In genomic region chr5:153352685-153353219, GRCh38 we compare ENCODE assay signal across 10 cellular contexts.
DNase-seq lines count a peak whose midpoint lies in the region; ATAC-seq, FAIRE-seq and TF ChIP-seq lines count a peak whose summit lies in the region.
"Had no signal": no experiment of that assay in that cellular context is flagged by ENCODE, and none has a peak within 500 bp of the region (broad histone marks: within the 10 kb centered on the region; RNA-seq: fewer than 3 reads in every experiment).

No MANE protein-coding gene starts in this region.

- peak overlapping the region; percentile 66 for H3K4me3 Mint-ChIP-seq in activated CD8-positive, alpha-beta T cell treated with anti-CD3 and anti-CD28 coated beads, Interleukin-2, amount 10 ng/mL, durations not matched to agents 7 days and 5 days
- no peak overlapping the region for H3K4me3 Mint-ChIP-seq in chondrocyte (ENCODE audit: unreplicated experiment)

- no peak overlapping the region for H3K4me2 ChIP-seq in HepG2 (ENCODE audit: low read depth, low read length)

- 6% methylated on average over 11 of the region's 11 CpGs for WGBS in HepG2 (ENCODE audit: low lambda C conversion rate)

- no peak overlapping the region for H3K9ac ChIP-seq in HepG2 (ENCODE audit: insufficient read depth, low read depth, low read length)

- DNase-seq in activated CD8-positive, alpha-beta T cell treated with anti-CD3 and anti-CD28 coated beads, Interleukin-2, amount 10 ng/mL, durations not matched to agents 7 days and 5 days = peak; percentile 44
- peak; percentile 14 for DNase-seq in skeletal muscle cell (ENCODE audit: low read depth)
- no peak for DNase-seq in chondrocyte (ENCODE audit: low spot score)
- no peak for DNase-seq in DMS 273 treated with DMSO at 0.1 percent for 48 hours (lab: John Stamatoyannopoulos, UW)
- no peak for DNase-seq in cerebellum (ENCODE audit: low spot score)
- no peak for DNase-seq in HepG2 (ENCODE audit: low spot score)
- DNase-seq: IMR-90 had no signal

- no peak overlapping the region for H3K27ac ChIP-seq in HepG2 (ENCODE audit: extremely low read length, insufficient read depth, low read length)

- ATAC-seq in GM19372 (IDR thresholded peaks at IDR 0.05; ENCODE audit: low read depth, unreplicated experiment) (peak; percentile 55), HG03095 (IDR thresholded peaks at IDR 0.05; ENCODE audit: unreplicated experiment) (peak; percentile 77), HepG2 (no peak)
- peak; percentile 83 for ATAC-seq in activated CD8-positive, alpha-beta T cell treated with anti-CD3 and anti-CD28 coated beads, Interleukin-2, amount 10 ng/mL, durations not matched to agents 7 days and 5 days

- H4K20me1 ChIP-seq in HepG2 (ENCODE audit: insufficient read depth, low read length) = no peaks in the 10 kb centered on the region

- H3K36me3 ChIP-seq in HepG2 (replicated peaks in 1 of 2; ENCODE audit: control insufficient read depth in 1 of 2, insufficient read depth in 2 of 2, low read length in 2 of 2) = no peaks in the 10 kb centered on the region

- no peak for TF ChIP-seq POLR2A in HepG2 (IDR thresholded peaks at IDR 0.05; ENCODE audit: insufficient read depth in 1 of 2, low read depth in 2 of 2, low read length in 2 of 2)

- peaks cover 11% of the 10 kb centered on the region for H3K36me3 Mint-ChIP-seq in activated CD8-positive, alpha-beta T cell treated with anti-CD3 and anti-CD28 coated beads, Interleukin-2, amount 10 ng/mL, durations not matched to agents 7 days and 5 days (ENCODE audit: low read depth)
- no peaks in the 10 kb centered on the region for H3K36me3 Mint-ChIP-seq in chondrocyte (ENCODE audit: low read depth)

- H3K4me1 ChIP-seq in HepG2 (ENCODE audit: insufficient read depth, low read length) = no peaks in the 10 kb centered on the region

- no peaks in the 10 kb centered on the region; a peak in 1 of 5 replicates for H3K27me3 ChIP-seq in HepG2 (ENCODE audit: control insufficient read depth in 1 of 2, insufficient read depth in 2 of 2, low read length in 2 of 2)

- H3K9me3 Mint-ChIP-seq in activated CD8-positive, alpha-beta T cell treated with anti-CD3 and anti-CD28 coated beads, Interleukin-2, amount 10 ng/mL, durations not matched to agents 7 days and 5 days (ENCODE audit: insufficient read depth) = no peaks in the 10 kb centered on the region
- peaks cover 4% of the 10 kb centered on the region for H3K9me3 Mint-ChIP-seq in chondrocyte (ENCODE audit: low read depth)

- H3K79me2 ChIP-seq in HepG2 (ENCODE audit: insufficient read depth, low read length) = no peaks in the 10 kb centered on the region

- in situ Hi-C loops in HepG2 (cut with HindIII; ENCODE audit: extremely low pct_ligation_motif_present, low pct_unique_long_range_greater_than_20kb) = no loop called here

- intact Hi-C loops in HepG2 (cut with micrococcal nuclease; ENCODE audit: unreplicated experiment) = no loop called here

- TF ChIP-seq CTCF in chondrocyte (IDR thresholded peaks at IDR 0.05) (no peak), HepG2 (CRISPR knock-in tag; IDR thresholded peaks at IDR 0.05) (no peak)

- peaks cover 18% of the 10 kb centered on the region for H3K27me3 Mint-ChIP-seq in activated CD8-positive, alpha-beta T cell treated with anti-CD3 and anti-CD28 coated beads, Interleukin-2, amount 10 ng/mL, durations not matched to agents 7 days and 5 days (ENCODE audit: low read depth)
- H3K27me3 Mint-ChIP-seq in chondrocyte (ENCODE audit: low read depth) = peaks cover 26% of the 10 kb centered on the region

- POLR2A ChIA-PET in activated CD8-positive, alpha-beta T cell treated with anti-CD3 and anti-CD28 coated beads, Interleukin-2, amount 10 ng/mL, durations not matched to agents 7 days and 5 days (lab: Charles Lee) = no interaction called here
- POLR2A ChIA-PET in HepG2 (lab: Yijun Ruan, JAX) = no interaction called here

- H2AFZ ChIP-seq in HepG2 (ENCODE audit: low read length) = no peak overlapping the region

- peaks cover 10% of the 10 kb centered on the region for H3K9me3 ChIP-seq in HepG2 (ENCODE audit: low read length)

- H3K4me3 ChIP-seq in skeletal muscle cell (ENCODE audit: low read depth, low read length) (no peak overlapping the region), HepG2 (replicated peaks in 1 of 3; ENCODE audit: insufficient read depth in 1 of 3, low read depth in 2 of 3, low read length in 3 of 3) (no peak overlapping the region)

- no TSS peak for BruUV-seq in HepG2 (replicated peaks; lab: Mats Ljungman, UMichigan)

- CTCF ChIA-PET in activated CD8-positive, alpha-beta T cell treated with anti-CD3 and anti-CD28 coated beads, Interleukin-2, amount 10 ng/mL, durations not matched to agents 7 days and 5 days (lab: Charles Lee) = no interaction called here
- CTCF ChIA-PET in HepG2 (lab: Yijun Ruan, JAX; ENCODE audit: low intra/inter-chr PET ratio, low total read pairs) = no interaction called here

- H3K4me1 Mint-ChIP-seq in activated CD8-positive, alpha-beta T cell treated with anti-CD3 and anti-CD28 coated beads, Interleukin-2, amount 10 ng/mL, durations not matched to agents 7 days and 5 days (ENCODE audit: low read depth) = peaks cover 18% of the 10 kb centered on the region
- no peaks in the 10 kb centered on the region for H3K4me1 Mint-ChIP-seq in chondrocyte (ENCODE audit: low read depth)

- peak overlapping the region; percentile 63 for H3K27ac Mint-ChIP-seq in activated CD8-positive, alpha-beta T cell treated with anti-CD3 and anti-CD28 coated beads, Interleukin-2, amount 10 ng/mL, durations not matched to agents 7 days and 5 days
- no peak overlapping the region for H3K27ac Mint-ChIP-seq in chondrocyte (ENCODE audit: unreplicated experiment)

- TF ChIP-seq RAD21 in HepG2 (CRISPR knock-in tag; IDR thresholded peaks at IDR 0.05) = no peak

- FAIRE-seq in HepG2 (lab: Jason Lieb, UNC) = no peak
- FAIRE-seq: endometrium had no signal

- TF ChIP-seq EP300 in HepG2 (IDR thresholded peaks at IDR 0.05; ENCODE audit: low read depth in 2 of 2, low read length in 2 of 2) (no peak), HepG2 (CRISPR knock-in tag; IDR thresholded peaks at IDR 0.05; ENCODE audit: borderline replicate concordance) (no peak)

TF ChIP-seq in HepG2, 621 proteins besides CTCF, POLR2A, EP300 and RAD21:
- TF ChIP-seq, protein P1, sequence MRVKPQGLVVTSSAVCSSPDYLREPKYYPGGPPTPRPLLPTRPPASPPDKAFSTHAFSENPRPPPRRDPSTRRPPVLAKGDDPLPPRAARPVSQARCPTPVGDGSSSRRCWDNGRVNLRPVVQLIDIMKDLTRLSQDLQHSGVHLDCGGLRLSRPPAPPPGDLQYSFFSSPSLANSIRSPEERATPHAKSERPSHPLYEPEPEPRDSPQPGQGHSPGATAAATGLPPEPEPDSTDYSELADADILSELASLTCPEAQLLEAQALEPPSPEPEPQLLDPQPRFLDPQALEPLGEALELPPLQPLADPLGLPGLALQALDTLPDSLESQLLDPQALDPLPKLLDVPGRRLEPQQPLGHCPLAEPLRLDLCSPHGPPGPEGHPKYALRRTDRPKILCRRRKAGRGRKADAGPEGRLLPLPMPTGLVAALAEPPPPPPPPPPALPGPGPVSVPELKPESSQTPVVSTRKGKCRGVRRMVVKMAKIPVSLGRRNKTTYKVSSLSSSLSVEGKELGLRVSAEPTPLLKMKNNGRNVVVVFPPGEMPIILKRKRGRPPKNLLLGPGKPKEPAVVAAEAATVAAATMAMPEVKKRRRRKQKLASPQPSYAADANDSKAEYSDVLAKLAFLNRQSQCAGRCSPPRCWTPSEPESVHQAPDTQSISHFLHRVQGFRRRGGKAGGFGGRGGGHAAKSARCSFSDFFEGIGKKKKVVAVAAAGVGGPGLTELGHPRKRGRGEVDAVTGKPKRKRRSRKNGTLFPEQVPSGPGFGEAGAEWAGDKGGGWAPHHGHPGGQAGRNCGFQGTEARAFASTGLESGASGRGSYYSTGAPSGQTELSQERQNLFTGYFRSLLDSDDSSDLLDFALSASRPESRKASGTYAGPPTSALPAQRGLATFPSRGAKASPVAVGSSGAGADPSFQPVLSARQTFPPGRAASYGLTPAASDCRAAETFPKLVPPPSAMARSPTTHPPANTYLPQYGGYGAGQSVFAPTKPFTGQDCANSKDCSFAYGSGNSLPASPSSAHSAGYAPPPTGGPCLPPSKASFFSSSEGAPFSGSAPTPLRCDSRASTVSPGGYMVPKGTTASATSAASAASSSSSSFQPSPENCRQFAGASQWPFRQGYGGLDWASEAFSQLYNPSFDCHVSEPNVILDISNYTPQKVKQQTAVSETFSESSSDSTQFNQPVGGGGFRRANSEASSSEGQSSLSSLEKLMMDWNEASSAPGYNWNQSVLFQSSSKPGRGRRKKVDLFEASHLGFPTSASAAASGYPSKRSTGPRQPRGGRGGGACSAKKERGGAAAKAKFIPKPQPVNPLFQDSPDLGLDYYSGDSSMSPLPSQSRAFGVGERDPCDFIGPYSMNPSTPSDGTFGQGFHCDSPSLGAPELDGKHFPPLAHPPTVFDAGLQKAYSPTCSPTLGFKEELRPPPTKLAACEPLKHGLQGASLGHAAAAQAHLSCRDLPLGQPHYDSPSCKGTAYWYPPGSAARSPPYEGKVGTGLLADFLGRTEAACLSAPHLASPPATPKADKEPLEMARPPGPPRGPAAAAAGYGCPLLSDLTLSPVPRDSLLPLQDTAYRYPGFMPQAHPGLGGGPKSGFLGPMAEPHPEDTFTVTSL (CRISPR knock-in tag; IDR thresholded peaks at IDR 0.05; ENCODE audit: borderline replicate concordance) = no peak
- TF ChIP-seq FOXO1 (CRISPR knock-in tag; IDR thresholded peaks at IDR 0.05) (no peak), ZNF816 (CRISPR knock-in tag; IDR thresholded peaks at IDR 0.05; ENCODE audit: borderline replicate concordance) (no peak), AGO1 (IDR thresholded peaks at IDR 0.05; ENCODE audit: low read depth, low read length, poor library complexity, severe bottlenecking) (no peak), NR2F6 (IDR thresholded peaks at IDR 0.05) (no peak), NR2F6 (CRISPR knock-in tag; IDR thresholded peaks at IDR 0.05) (no peak), ZMAT5 (CRISPR knock-in tag; IDR thresholded peaks at IDR 0.05; ENCODE audit: borderline replicate concordance, low read depth) (no peak)
- TF ChIP-seq, protein P2, sequence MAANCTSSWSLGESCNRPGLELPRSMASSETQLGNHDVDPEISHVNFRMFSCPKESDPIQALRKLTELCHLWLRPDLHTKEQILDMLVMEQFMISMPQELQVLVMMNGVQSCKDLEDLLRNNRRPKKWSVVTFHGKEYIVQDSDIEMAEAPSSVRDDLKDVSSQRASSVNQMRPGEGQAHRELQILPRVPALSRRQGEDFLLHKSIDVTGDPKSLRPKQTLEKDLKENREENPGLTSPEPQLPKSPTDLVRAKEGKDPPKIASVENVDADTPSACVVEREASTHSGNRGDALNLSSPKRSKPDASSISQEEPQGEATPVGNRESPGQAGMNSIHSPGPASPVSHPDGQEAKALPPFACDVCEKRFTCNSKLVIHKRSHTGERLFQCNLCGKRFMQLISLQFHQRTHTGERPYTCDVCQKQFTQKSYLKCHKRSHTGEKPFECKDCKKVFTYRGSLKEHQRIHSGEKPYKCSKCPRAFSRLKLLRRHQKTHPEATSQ (CRISPR knock-in tag; IDR thresholded peaks at IDR 0.05; ENCODE audit: borderline replicate concordance) = no peak

Comparison
In these comparisons a context has a peak if more than half of its experiments do, and no peak if none do; other contexts are left out.
1. DNase-seq: peak in activated CD8-positive, alpha-beta T cell treated with anti-CD3 and anti-CD28 coated beads, Interleukin-2, amount 10 ng/mL, durations not matched to agents 7 days and 5 days (single experiment) and skeletal muscle cell (single experiment); none in chondrocyte (single experiment), DMS 273 treated with DMSO at 0.1 percent for 48 hours (single experiment), cerebellum (single experiment) and HepG2 (single experiment).